In the genomic region with DNA sequence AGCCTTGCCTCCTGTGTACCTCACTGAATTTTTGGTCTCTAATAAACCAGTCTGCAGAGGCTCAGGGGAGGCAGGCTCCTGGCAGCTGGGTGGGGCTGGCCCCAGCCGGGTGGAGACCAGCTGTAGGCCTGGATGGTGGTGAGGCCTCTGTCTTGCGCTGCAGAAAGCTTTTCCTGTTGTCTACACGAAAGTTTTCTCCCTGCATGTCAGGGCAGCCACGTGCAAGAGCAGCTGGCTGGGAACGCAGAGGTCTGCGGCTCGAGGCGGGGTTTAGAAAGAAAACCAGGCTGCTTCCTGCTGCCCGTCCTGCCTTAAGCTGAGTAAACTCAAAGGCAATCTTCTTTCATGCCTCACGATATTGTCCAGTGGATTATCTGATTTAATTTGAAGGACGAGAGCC, we compare ENCODE assay signal across 9 cellular contexts. TPM values are rescaled to one million over a fixed set of nuclear protein-coding genes. Genes with fewer than 3 reads are reported as not detected.
DNase-seq lines count a peak whose midpoint lies in the region; ATAC-seq and TF ChIP-seq lines count a peak whose summit lies in the region.
"Had no signal": no experiment of that assay in that cellular context is flagged by ENCODE, and none has a peak within 500 bp of the region (broad histone marks: within the 10 kb centered on the region; RNA-seq: fewer than 3 reads in every experiment).

No MANE protein-coding gene starts in this region.

- H3K36me3 ChIP-seq in mucosa of rectum (ENCODE audit: control insufficient read depth in 2 of 2, insufficient read depth in 2 of 2, low read length in 2 of 2) = no peaks in the 10 kb centered on the region

- no peaks in the 10 kb centered on the region for H3K27me3 ChIP-seq in mucosa of rectum (ENCODE audit: control insufficient read depth in 2 of 2, insufficient read depth in 2 of 2, low read length in 2 of 2)

- H3K27ac Mint-ChIP-seq in chondrocyte (ENCODE audit: unreplicated experiment) = peak overlapping the region; percentile 59

- peak overlapping the region in 1 of 2 donors; percentile 11 for H3K9ac ChIP-seq in mucosa of rectum (ENCODE audit: low read depth in 1 of 2, low read length in 2 of 2)

- no peaks in the 10 kb centered on the region for H3K9me3 Mint-ChIP-seq in chondrocyte (ENCODE audit: low read depth)

- H3K36me3 Mint-ChIP-seq in chondrocyte (ENCODE audit: low read depth) = no peaks in the 10 kb centered on the region

- no peak for TF ChIP-seq CTCF in chondrocyte (IDR thresholded peaks at IDR 0.05)

- ATAC-seq in HG02678 (IDR thresholded peaks at IDR 0.05; ENCODE audit: unreplicated experiment) (peak; percentile 78), HG03571 (IDR thresholded peaks at IDR 0.05; ENCODE audit: unreplicated experiment) (no peak), GM21526 (IDR thresholded peaks at IDR 0.05; ENCODE audit: low FRiP score, unreplicated experiment) (no peak)
- ATAC-seq: Panc1 had no signal

- peak; percentile 17 to 18 for DNase-seq in activated CD4-positive, alpha-beta T cell treated with anti-CD3 and anti-CD28 coated beads for 24 hours (ENCODE audit: low read depth in 2 of 2)
- DNase-seq in chondrocyte (ENCODE audit: low spot score) (no peak), middle frontal gyrus (ENCODE audit: extremely low spot score, low spot score) (no peak)
- peak; percentile 11 for DNase-seq in stimulated activated naive CD4-positive, alpha-beta T cell treated with Interleukin-2 at 50 U/mL for 16 hours (lab: John Stamatoyannopoulos, UW)

- no peak overlapping the region for H3K4me3 Mint-ChIP-seq in chondrocyte (ENCODE audit: unreplicated experiment)

- H3K4me1 Mint-ChIP-seq in chondrocyte (ENCODE audit: low read depth) = peaks cover 27% of the 10 kb centered on the region

- peak overlapping the region; percentile 68 to 78 for H3K27ac ChIP-seq in mucosa of rectum (ENCODE audit: low read depth in 2 of 2, low read length in 2 of 2)

- peaks cover 6 to 22% of the 10 kb centered on the region in 2 donors for H3K4me1 ChIP-seq in mucosa of rectum (ENCODE audit: control insufficient read depth in 2 of 2, insufficient read depth in 2 of 2, low read length in 2 of 2)

- no peaks in the 10 kb centered on the region for H3K9me3 ChIP-seq in mucosa of rectum (ENCODE audit: control insufficient read depth in 2 of 2, low read length in 2 of 2)

- peak overlapping the region in 1 of 2 donors; percentile 20 for H3K4me3 ChIP-seq in mucosa of rectum (ENCODE audit: low read length in 2 of 2)

- H3K27me3 Mint-ChIP-seq in chondrocyte (ENCODE audit: low read depth) = no peaks in the 10 kb centered on the region

RNA-seq across cellular contexts. Expression of gene SERPINF1, which starts 2.4 kb away (rescaled TPM):
- total RNA-seq in chondrocyte = 14.6 to 69.2 TPM (median 15.2 TPM) in 3 replicates

RNA-seq across cellular contexts. Expression of gene SERPINF2, which starts 21.6 kb away (rescaled TPM):
- total RNA-seq in chondrocyte = 0.15 to 0.24 TPM (median 0.15 TPM) in 3 replicates

RNA-seq across cellular contexts. Expression of gene WDR81, which starts 39.8 kb away (rescaled TPM):
- total RNA-seq in chondrocyte = 14.8 to 18.6 TPM (median 16.2 TPM) in 3 replicates

RNA-seq across cellular contexts. Expression of gene TLCD2, which starts 54.1 kb away (rescaled TPM):
- total RNA-seq in chondrocyte = 5.6 to 9.5 TPM (median 9.2 TPM) in 3 replicates

Comparison
In these comparisons a context has a peak if more than half of its experiments do, and no peak if none do; other contexts are left out.
1. DNase-seq: peak in activated CD4-positive, alpha-beta T cell treated with anti-CD3 and anti-CD28 coated beads for 24 hours (2 of 2) and stimulated activated naive CD4-positive, alpha-beta T cell treated with Interleukin-2 at 50 U/mL for 16 hours (single experiment); none in chondrocyte (single experiment) and middle frontal gyrus (single experiment).